Comparison of ENCODE assay signal across 35 cellular contexts in genomic region chr2:47990503-47990902, GRCh38.
"Had no signal": no experiment of that assay in that cellular context is flagged by ENCODE, and none has a peak within 500 bp of the region (broad histone marks: within the 10 kb centered on the region; RNA-seq: fewer than 3 reads in every experiment).

No MANE protein-coding gene starts in this region.

- H3K4me3 ChIP-seq: MG63 had no signal

- H3K9me3 ChIP-seq: MG63 had no signal

- H3K36me3 ChIP-seq: MG63 had no signal

- DNase-seq: Karpas-422, Kasumi-1, MG63, MM.1S, MV-4-11, NCI-H1048, NCI-H1092, NCI-H1092 treated with DMSO at 0.1 percent for 48 hours, NCI-H1105, NCI-H1105 treated with DMSO at 0.1 percent for 48 hours, NCI-H1417, NCI-H1417 treated with DMSO at 0.1 percent for 48 hours, NCI-H1436, NCI-H1436 treated with DMSO at 0.1 percent for 48 hours, NCI-H146, NCI-H1694, NCI-H1694 treated with DMSO at 0.1 percent for 48 hours, NCI-H187, NCI-H187 treated with DMSO at 0.1 percent for 48 hours, NCI-H1930, NCI-H2029, NCI-H2029 treated with DMSO at 0.1 percent for 48 hours, NCI-H2081, NCI-H2081 treated with DMSO at 0.1 percent for 48 hours, NCI-H2107, NCI-H2171, NCI-H2171 treated with DMSO at 0.1 percent for 48 hours, NCI-H2227 treated with DMSO at 0.1 percent for 48 hours, NCI-H226, NCI-H345, NCI-H446, NCI-H510A, NCI-H510A treated with DMSO at 0.1 percent for 48 hours, NCI-H524, NCI-H524 treated with DMSO at 0.1 percent for 48 hours had no signal
